ENCODE assay signal across 24 cellular contexts in genomic region chr9:95327239-95327865, GRCh38. TPM values are rescaled to one million over a fixed set of nuclear protein-coding genes. Genes with fewer than 3 reads are reported as not detected.
A peak's percentile ranks its signal among the peaks of the same experiment; 100 is the strongest.
DNase-seq lines count a peak whose midpoint lies in the region; ATAC-seq, FAIRE-seq and TF ChIP-seq lines count a peak whose summit lies in the region.
"Had no signal": no experiment of that assay in that cellular context is flagged by ENCODE, and none has a peak within 500 bp of the region (broad histone marks: within the 10 kb centered on the region; RNA-seq: fewer than 3 reads in every experiment).

No MANE protein-coding gene starts in this region.

- FAIRE-seq in pancreas (lab: Jason Lieb, UNC): peak; percentile 80
- FAIRE-seq: HTR-8/SVneo had no signal

- H3K9ac ChIP-seq in mammary epithelial cell (ENCODE audit: insufficient read depth, low read length): no peak overlapping the region
- H3K9ac ChIP-seq: BLaER1 had no signal

- H3K36me3 ChIP-seq in HEK293 (ENCODE audit: control insufficient read depth in 2 of 2, insufficient read depth in 1 of 2, low read length in 2 of 2) (no peaks in the 10 kb centered on the region), mammary epithelial cell (ENCODE audit: insufficient read depth, low read length) (no peaks in the 10 kb centered on the region), pancreas (no peaks in the 10 kb centered on the region)
- H3K36me3 ChIP-seq: BLaER1, Peyer's patch, SJSA1 had no signal

- H3K4me3 ChIP-seq in HEK293 (ENCODE audit: low read depth, low read length): no peak overlapping the region
- no peak overlapping the region for H3K4me3 ChIP-seq in mammary epithelial cell (replicated peaks in 1 of 3; ENCODE audit: insufficient read depth in 1 of 3, low read depth in 2 of 3, low read length in 3 of 3)
- H3K4me3 ChIP-seq in pancreas: no peak overlapping the region
- H3K4me3 ChIP-seq: BLaER1, Peyer's patch, SJSA1 had no signal

- CTCF ChIA-PET in HEK293 (lab: Yijun Ruan, JAX) (interaction anchor here (0.7 to 1.8 kb wide), 2 partner anchors 9 to 518 kb away, joined by 5 to 7 read pairs; no protein-coding TSS in a partner anchor), mammary epithelial cell (lab: Charles Lee; ENCODE audit: low non-redundant PET) (no interaction called here)

- POLR2A ChIA-PET in HEK293 (lab: Yijun Ruan, JAX): no interaction called here

- no peaks in the 10 kb centered on the region for H3K4me1 ChIP-seq in HEK293 (ENCODE audit: control insufficient read depth, insufficient read depth, low read length)
- no peaks in the 10 kb centered on the region for H3K4me1 ChIP-seq in mammary epithelial cell (ENCODE audit: insufficient read depth, low read length)
- no peaks in the 10 kb centered on the region for H3K4me1 ChIP-seq in pancreas
- H3K4me1 ChIP-seq: BLaER1, Peyer's patch, SJSA1 had no signal

- no TSS peak for BruUV-seq in mammary epithelial cell (replicated peaks; lab: Mats Ljungman, UMichigan)

- H3K79me2 ChIP-seq in mammary epithelial cell (ENCODE audit: insufficient read depth, low read length): no peaks in the 10 kb centered on the region

- peak; percentile 7 for DNase-seq in ELR (ENCODE audit: low read depth)
- peak; percentile 3 for DNase-seq in mammary epithelial cell
- no peak for DNase-seq in pancreas
- no peak for DNase-seq in GM13977 (ENCODE audit: low spot score)
- DNase-seq in cerebellar nuclear complex (lab: John Stamatoyannopoulos, UW): no peak
- DNase-seq in NCI-H1436 (lab: John Stamatoyannopoulos, UW): no peak
- DNase-seq: ACHN; CD4-positive, alpha-beta T cell; COR-L47; DMS153; GOT3; IMR-90; NCI-H187 treated with DMSO at 0.1 percent for 48 hours; NCI-H510A; NCI-H774; NK-92 treated with Interleukin-12 subunit alpha and Interleukin-12 subunit beta, amount 100 ng/mL, for 24 hours; Peyer's patch; T-helper 1 cell had no signal

- H3K4me2 ChIP-seq in mammary epithelial cell (ENCODE audit: insufficient read depth, low read depth, low read length): no peak overlapping the region
- H3K4me2 ChIP-seq: BLaER1 had no signal

- H3K27me3 ChIP-seq in mammary epithelial cell (ENCODE audit: insufficient read depth, low read length) (no peaks in the 10 kb centered on the region), pancreas (no peaks in the 10 kb centered on the region)
- H3K27me3 ChIP-seq: BLaER1, Peyer's patch, SJSA1 had no signal

- intact Hi-C loops in mammary epithelial cell (cut with micrococcal nuclease) (no loop called here), pancreas (cut with DNase I) (no loop called here)

- no peak overlapping the region for H3K27ac ChIP-seq in HEK293 (ENCODE audit: extremely low read depth, low read depth, low read length)
- no peak overlapping the region for H3K27ac ChIP-seq in mammary epithelial cell (ENCODE audit: insufficient read depth, low read depth, low read length)
- no peak overlapping the region for H3K27ac ChIP-seq in pancreas
- H3K27ac ChIP-seq: BLaER1, Peyer's patch, SJSA1 had no signal

- H4K20me1 ChIP-seq in mammary epithelial cell (ENCODE audit: insufficient read depth, low read length): no peaks in the 10 kb centered on the region
- H4K20me1 ChIP-seq: BLaER1 had no signal

- no peak overlapping the region for H2AFZ ChIP-seq in mammary epithelial cell (ENCODE audit: low read depth, low read length)

- in situ Hi-C loops in mammary epithelial cell (cut with MboI; ENCODE audit: low sequenced_read_pairs in 2 of 2) (no loop called here), GM13977 (cut with MboI; ENCODE audit: low pct_unique_long_range_greater_than_20kb, low sequenced_read_pairs, unreplicated experiment) (no loop called here)

- TF ChIP-seq CTCF in HEK293 (tag by site-specific recombination; IDR thresholded peaks at IDR 0.05) (no peak), mammary epithelial cell (conservative IDR thresholded peaks at IDR 0.05 in 1 of 2, IDR thresholded peaks at IDR 0.05 in 1 of 2; ENCODE audit: extremely low read depth in 1 of 2, insufficient read depth in 1 of 2, low read depth in 1 of 2, low read length in 2 of 2) (no peak), pancreas (IDR thresholded peaks at IDR 0.05) (no peak), GM13977 (IDR thresholded peaks at IDR 0.05; ENCODE audit: extremely low read depth, insufficient read depth, missing control alignments) (no peak)

- WGBS in mammary epithelial cell (ENCODE audit: low coverage, missing lambda C conversion rate): 18% methylated on average over 1 of the region's 1 CpG
- 38 to 39% methylated on average over 1 of the region's 1 CpG for WGBS in pancreas, 2 donors

- no peaks in the 10 kb centered on the region for H3K9me3 ChIP-seq in HEK293 (ENCODE audit: control insufficient read depth, insufficient read depth, low read depth, low read length)
- peaks cover 2% of the 10 kb centered on the region for H3K9me3 ChIP-seq in mammary epithelial cell (replicated peaks; ENCODE audit: insufficient read depth, low read length)
- no peaks in the 10 kb centered on the region for H3K9me3 ChIP-seq in pancreas
- H3K9me3 ChIP-seq: Peyer's patch had no signal

- ATAC-seq in pancreas: no peak
- ATAC-seq: HCT116, Right ventricle myocardium inferior had no signal

- dilution Hi-C loops in mammary epithelial cell (cut with HindIII; ENCODE audit: low sequenced_read_pairs): no loop called here

TF ChIP-seq in HEK293, 187 proteins besides CTCF, POLR2A, EP300 and RAD21 (continues in another document):
- no peak for TF ChIP-seq ZNF785 (tag by site-specific recombination; IDR thresholded peaks at IDR 0.05)
- peak; percentile 100 for TF ChIP-seq SETDB1 (IDR thresholded peaks at IDR 0.05; ENCODE audit: insufficient read length, low read length)
- 0 out of 2 replicates have a peak, but pooled peaks have one; percentile 14 for TF ChIP-seq ZNF37A (tag by site-specific recombination; IDR thresholded peaks at IDR 0.05)
- TF ChIP-seq ZNF121 (tag by site-specific recombination; IDR thresholded peaks at IDR 0.05): no peak
- TF ChIP-seq ZNF18 (tag by site-specific recombination; IDR thresholded peaks at IDR 0.05): no peak
- peak; percentile 76 for TF ChIP-seq ZNF184 (tag by site-specific recombination; IDR thresholded peaks at IDR 0.05)
- no peak for TF ChIP-seq HOXC10 (CRISPR knock-in tag; IDR thresholded peaks at IDR 0.05)
- no peak for TF ChIP-seq ZNF513 (tag by site-specific recombination; IDR thresholded peaks at IDR 0.05)
- TF ChIP-seq HOXA7 (CRISPR knock-in tag; IDR thresholded peaks at IDR 0.05; ENCODE audit: borderline replicate concordance): no peak
- no peak for TF ChIP-seq ZNF433 (tag by site-specific recombination; IDR thresholded peaks at IDR 0.05; ENCODE audit: low read depth)
- 0 out of 2 replicates have a peak, but pooled peaks have one; percentile 44 for TF ChIP-seq ZNF549 (tag by site-specific recombination; IDR thresholded peaks at IDR 0.05)

RNA-seq across cellular contexts. Expression of gene FANCC, which starts 9.8 kb away (rescaled TPM):
- total RNA-seq in mammary epithelial cell (10 to 100 TPM in 1 of 2 donors, 1 to 10 TPM in 1; 4.2 to 12.9 TPM), pancreas (1 to 10 TPM; 4.1 to 9.9 (median 5.1) TPM)
- polyA plus RNA-seq in mammary epithelial cell (7.1 TPM), pancreas (1 to 10 TPM; 3.8 to 4.1 TPM)
- polyA minus RNA-seq in mammary epithelial cell: 38.9 TPM

Comparison
In these comparisons a context has a peak if more than half of its experiments do, and no peak if none do; other contexts are left out.
1. DNase-seq: peak in ELR (single experiment) and mammary epithelial cell (single experiment); none in pancreas (0 of 6), GM13977 (single experiment), cerebellar nuclear complex (0 of 2) and NCI-H1436 (single experiment).